ENCODE assay signal across 8 cellular contexts in genomic region chr2:101309211-101309700, GRCh38. TPM values are rescaled to one million over a fixed set of nuclear protein-coding genes. Genes with fewer than 3 reads are reported as not detected.
DNase-seq lines count a peak whose midpoint lies in the region; ATAC-seq and TF ChIP-seq lines count a peak whose summit lies in the region.

No MANE protein-coding gene starts in this region.

- H3K27me3 ChIP-seq in mononuclear cell (ENCODE audit: insufficient read depth, low read length) (no peaks in the 10 kb centered on the region), transverse colon (no peaks in the 10 kb centered on the region)

- H3K36me3 Mint-ChIP-seq in activated naive CD4-positive, alpha-beta T cell treated with anti-CD3 and anti-CD28 coated beads, Interleukin-2, amount 50 U/mL, for 24 hours, result peaks cover 6% of the 10 kb centered on the region

- peak overlapping the region; percentile 96 for H3K4me3 Mint-ChIP-seq in activated naive CD4-positive, alpha-beta T cell treated with anti-CD3 and anti-CD28 coated beads, Interleukin-2, amount 50 U/mL, for 24 hours

- no peaks in the 10 kb centered on the region for H3K9me3 Mint-ChIP-seq in activated naive CD4-positive, alpha-beta T cell treated with anti-CD3 and anti-CD28 coated beads, Interleukin-2, amount 50 U/mL, for 24 hours

- no peak for DNase-seq in activated naive CD4-positive, alpha-beta T cell treated with anti-CD3 and anti-CD28 coated beads, Interleukin-2, amount 50 U/mL, for 16 hours
- DNase-seq in astrocyte of the cerebellum (ENCODE audit: low read depth) (no peak), transverse colon (no peak)

- no peaks in the 10 kb centered on the region for H3K27me3 Mint-ChIP-seq in activated naive CD4-positive, alpha-beta T cell treated with anti-CD3 and anti-CD28 coated beads, Interleukin-2, amount 50 U/mL, for 24 hours

- no peak for TF ChIP-seq POLR2A in transverse colon (IDR thresholded peaks at IDR 0.05)

- ATAC-seq in HG03442 (IDR thresholded peaks at IDR 0.05; ENCODE audit: unreplicated experiment) (no peak), HG02798 (IDR thresholded peaks at IDR 0.05; ENCODE audit: poor library complexity, unreplicated experiment) (no peak), HG03565 (IDR thresholded peaks at IDR 0.05; ENCODE audit: unreplicated experiment) (no peak)

- WGBS in transverse colon (ENCODE audit: low coverage in 1 of 2), 2 donors, result 81 to 84% methylated on average over 6 of the region's 6 CpGs

- in situ Hi-C loops in astrocyte of the cerebellum (cut with HindIII; ENCODE audit: low sequenced_read_pairs) (no loop called here), transverse colon (cut with MboI; ENCODE audit: low pct_ligation_motif_present in 1 of 4, low pct_unique_long_range_greater_than_20kb in 1 of 4, low sequenced_read_pairs in 3 of 4) (no loop called here)

- no peak for TF ChIP-seq CTCF in astrocyte of the cerebellum (IDR thresholded peaks at IDR 0.05; ENCODE audit: low read depth, low read length, missing control alignments)
- no peak for TF ChIP-seq CTCF in transverse colon (IDR thresholded peaks at IDR 0.05)

- H3K4me3 ChIP-seq in astrocyte of the cerebellum (ENCODE audit: low read depth, low read length) (peak overlapping the region; percentile 59), mononuclear cell (ENCODE audit: low read length) (peak overlapping the region; percentile 89), transverse colon (peak overlapping the region in 3 of 4 donors; percentile 78 to 92 (median 92))

- H3K9me3 ChIP-seq in mononuclear cell (ENCODE audit: low read depth, low read length), result no peaks in the 10 kb centered on the region
- no peaks in the 10 kb centered on the region for H3K9me3 ChIP-seq in transverse colon

- H3K36me3 ChIP-seq in transverse colon, result no peaks in the 10 kb centered on the region

- TF ChIP-seq EP300 in transverse colon (IDR thresholded peaks at IDR 0.05; ENCODE audit: low read depth), result no peak

- H3K4me1 Mint-ChIP-seq in activated naive CD4-positive, alpha-beta T cell treated with anti-CD3 and anti-CD28 coated beads, Interleukin-2, amount 50 U/mL, for 24 hours, result peaks cover 75% of the 10 kb centered on the region

- H3K27ac ChIP-seq in transverse colon, result peak overlapping the region; percentile 92 to 95 (median 94)

- H3K27ac Mint-ChIP-seq in activated naive CD4-positive, alpha-beta T cell treated with anti-CD3 and anti-CD28 coated beads, Interleukin-2, amount 50 U/mL, for 24 hours, result peak overlapping the region; percentile 78

- H3K4me1 ChIP-seq in mononuclear cell (ENCODE audit: insufficient read depth, low read length) (peaks cover 71% of the 10 kb centered on the region), transverse colon (peaks cover 7 to 50% (median 27%) of the 10 kb centered on the region in 4 donors)

- intact Hi-C loops in transverse colon (cut with DNase I; ENCODE audit: low total_unique reads), result no loop called here

RNA-seq across cellular contexts. Expression of gene RNF149, which starts 0.8 kb away (rescaled TPM):
- total RNA-seq in mononuclear cell, result 184 TPM
- total RNA-seq in transverse colon, result 100 to 1,000 TPM in 1 of 4 donors, 10 to 100 TPM in 3; 22.7 to 100 (median 54.6) TPM

RNA-seq across cellular contexts. Expression of gene CNOT11, which starts 56.6 kb away (rescaled TPM):
- 53.5 TPM for total RNA-seq in mononuclear cell
- total RNA-seq in transverse colon, result 10 to 100 TPM; 36.8 to 48.4 (median 37.6) TPM
